8 cellular contexts compared by ENCODE assay signal in genomic region chr10:100184426-100185219, GRCh38. TPM values are rescaled to one million over a fixed set of nuclear protein-coding genes. Genes with fewer than 3 reads are reported as not detected.
A peak's percentile ranks its signal among the peaks of the same experiment; 100 is the strongest.
DNase-seq lines count a peak whose midpoint lies in the region; ATAC-seq and TF ChIP-seq lines count a peak whose summit lies in the region.

No MANE protein-coding gene starts in this region.

- no peaks in the 10 kb centered on the region for H3K36me3 ChIP-seq in parathyroid adenoma (ENCODE audit: control insufficient read depth, insufficient read depth, low read length)

- no peaks in the 10 kb centered on the region for H3K27me3 ChIP-seq in parathyroid adenoma (ENCODE audit: control insufficient read depth, insufficient read depth, low read length)

- no peak for TF ChIP-seq CTCF in parathyroid adenoma (IDR thresholded peaks at IDR 0.05)

- H3K4me1 ChIP-seq in parathyroid adenoma, result peaks cover 11% of the 10 kb centered on the region

- ATAC-seq in GM18873 (IDR thresholded peaks at IDR 0.05; ENCODE audit: low FRiP score, unreplicated experiment) (no peak), HG02981 (IDR thresholded peaks at IDR 0.05; ENCODE audit: unreplicated experiment) (no peak)

- peaks cover 10% of the 10 kb centered on the region for H3K79me2 ChIP-seq in parathyroid adenoma

- peak overlapping the region; percentile 82 for H3K4me3 ChIP-seq in parathyroid adenoma (ENCODE audit: low read depth, low read length)

- H3K27ac ChIP-seq in parathyroid adenoma, result peak overlapping the region; percentile 74

- peak overlapping the region; percentile 93 for H2AFZ ChIP-seq in parathyroid adenoma

- DNase-seq in ELF-1 (ENCODE audit: low read depth, low spot score) (peak; percentile 8), HT1080 (ENCODE audit: low read depth) (peak; percentile 13), SW480 (ENCODE audit: low spot score) (peak; percentile 30), fibroblast of gingiva (ENCODE audit: low read depth) (peak; percentile 21), midbrain (lab: John Stamatoyannopoulos, UW) (no peak)

- H3K9ac ChIP-seq in parathyroid adenoma, result no peak overlapping the region

- H3K9me3 ChIP-seq in parathyroid adenoma (ENCODE audit: control insufficient read depth, low read length), result no peaks in the 10 kb centered on the region

- peak overlapping the region; percentile 66 for H3K4me2 ChIP-seq in parathyroid adenoma (ENCODE audit: low read length)

RNA-seq across cellular contexts. Expression of gene ERLIN1, which starts 1.2 kb away (rescaled TPM):
- total RNA-seq in HT1080 (2014; rRNA removed; shearing (Covaris generic)), result 56.7 and 75.2 TPM in 2 replicates
- polyA plus RNA-seq in HT1080 (2015; cell fraction: cytosol; rRNA removed), result 75.8 and 89.4 TPM in 2 replicates
- polyA plus RNA-seq in HT1080 (2015; cell fraction: nucleus; rRNA removed), result 70.8 and 72.5 TPM in 2 replicates

RNA-seq across cellular contexts. Expression of gene CHUK, which starts 44.8 kb away (rescaled TPM):
- 30.9 and 32.9 TPM in 2 replicates for total RNA-seq in HT1080 (2014; rRNA removed; shearing (Covaris generic))
- polyA plus RNA-seq in HT1080 (2015; cell fraction: cytosol; rRNA removed), result 21.4 and 25.5 TPM in 2 replicates
- 19.2 and 21.9 TPM in 2 replicates for polyA plus RNA-seq in HT1080 (2015; cell fraction: nucleus; rRNA removed)
